Comparison of ENCODE assay signal across 1 cellular context in genomic region chr1:40772146-40772770, GRCh38.
TF ChIP-seq lines count a peak whose summit lies in the region.

No MANE protein-coding gene starts in this region.

TF ChIP-seq in IMR-90, 13 proteins besides CTCF, POLR2A, EP300 and RAD21 (continued from another document):
- TF ChIP-seq MAZ (IDR thresholded peaks at IDR 0.05; ENCODE audit: borderline replicate concordance, low read depth, low read length), result no peak
- TF ChIP-seq RFX5 (IDR thresholded peaks at IDR 0.05; ENCODE audit: low read depth, low read length), result no peak
- no peak for TF ChIP-seq CEBPB (IDR thresholded peaks at IDR 0.05; ENCODE audit: low read depth, low read length)
TF ChIP-seq in IMR-90: peak in this region for 0.
